11 cellular contexts compared by ENCODE assay signal in the genomic region with DNA sequence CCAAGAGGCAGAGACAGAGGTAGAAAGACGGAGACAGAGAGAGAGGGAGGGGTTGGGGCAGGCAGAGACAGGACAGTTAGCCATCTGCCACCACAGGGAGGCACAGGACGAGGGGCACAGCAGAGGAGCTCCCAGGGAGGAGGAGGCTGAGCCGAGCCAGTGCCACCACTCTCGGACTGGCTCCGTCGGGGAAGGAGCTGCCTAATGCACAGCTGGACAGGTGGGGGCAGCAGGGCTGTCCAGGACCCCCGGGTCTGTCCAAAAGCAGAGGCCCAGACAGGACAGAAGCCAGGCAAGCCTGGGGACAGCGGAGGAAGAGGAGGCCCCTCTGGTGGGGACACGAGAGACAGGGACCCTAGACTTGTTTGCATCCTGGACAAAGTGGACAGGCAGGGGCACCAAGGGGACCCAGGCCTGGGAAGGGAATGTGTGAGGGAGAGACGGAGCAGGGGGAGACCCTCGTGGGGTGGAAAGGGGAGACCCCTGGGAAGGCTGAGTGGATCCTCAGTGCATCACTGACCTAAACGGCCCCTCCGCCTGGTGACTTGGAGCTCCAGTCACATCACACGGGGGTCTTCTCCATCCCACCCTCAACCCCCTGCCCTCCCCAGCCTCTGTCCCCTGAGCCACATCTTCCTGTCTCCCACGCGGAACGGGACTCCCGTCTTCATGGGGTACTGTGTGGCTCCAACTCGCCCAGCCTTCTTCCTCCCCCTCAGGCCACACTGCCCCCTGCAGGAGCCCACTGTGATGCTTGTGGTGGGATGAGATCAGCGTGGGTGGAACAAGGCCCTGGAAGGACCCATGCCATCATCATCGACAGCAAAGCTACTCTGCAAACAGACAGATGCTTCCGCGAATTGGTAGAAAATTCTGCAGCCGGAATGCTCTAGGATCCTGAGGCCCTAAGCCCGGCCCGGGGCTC. TPM values are rescaled to one million over a fixed set of nuclear protein-coding genes. Genes with fewer than 3 reads are reported as not detected.
DNase-seq lines count a peak whose midpoint lies in the region; ATAC-seq and TF ChIP-seq lines count a peak whose summit lies in the region.
"Had no signal": no experiment of that assay in that cellular context is flagged by ENCODE, and none has a peak within 500 bp of the region (broad histone marks: within the 10 kb centered on the region; RNA-seq: fewer than 3 reads in every experiment).

No MANE protein-coding gene starts in this region.

- H3K4me3 Mint-ChIP-seq in HFFc6 = peak overlapping the region; percentile 86
- no peak overlapping the region for H3K4me3 Mint-ChIP-seq in T-helper 2 cell treated with Interferon-gamma antibody and Interleukin-4, amounts not matched to agents 5 μg/mL and 100 μg/mL, for 36 hours
- no peak overlapping the region for H3K4me3 Mint-ChIP-seq in CD14-positive monocyte

- H3K4me3 ChIP-seq in AG10803 (ENCODE audit: low read length) (peak overlapping the region; percentile 54), coronary artery (peak overlapping the region; percentile 65)

- intact Hi-C loops in CD14-positive monocyte (cut with micrococcal nuclease) = no loop called here

- DNase-seq in AG10803 (ENCODE audit: low read depth) = no peak
- DNase-seq in HFFc6 = no peak
- peak; percentile 58 for DNase-seq in coronary artery (ENCODE audit: low spot score)
- peak; percentile 23 for DNase-seq in myocyte (ENCODE audit: low read depth)
- no peak for DNase-seq in AG08396 (ENCODE audit: low spot score)
- no peak for DNase-seq in T-helper 2 cell treated with Interferon-gamma antibody and Interleukin-4, amounts not matched to agents 5 μg/mL and 100 μg/mL, for 36 hours (ENCODE audit: low spot score)
- no peak for DNase-seq in CD14-positive monocyte (ENCODE audit: low spot score)
- DNase-seq: NCI-H510A had no signal

- H3K27me3 Mint-ChIP-seq in HFFc6 (ENCODE audit: insufficient read depth) (peaks cover 3% of the 10 kb centered on the region), CD14-positive monocyte (ENCODE audit: low read depth in 3 of 3) (peaks cover 9 to 19% (median 17%) of the 10 kb centered on the region in 3 donors)
- peaks cover 14% of the 10 kb centered on the region for H3K27me3 Mint-ChIP-seq in T-helper 2 cell treated with Interferon-gamma antibody and Interleukin-4, amounts not matched to agents 5 μg/mL and 100 μg/mL, for 36 hours (ENCODE audit: low read depth)

- no peaks in the 10 kb centered on the region for H3K36me3 Mint-ChIP-seq in HFFc6 (ENCODE audit: low read depth)
- no peaks in the 10 kb centered on the region for H3K36me3 Mint-ChIP-seq in T-helper 2 cell treated with Interferon-gamma antibody and Interleukin-4, amounts not matched to agents 5 μg/mL and 100 μg/mL, for 36 hours (ENCODE audit: low read depth)
- no peaks in the 10 kb centered on the region for H3K36me3 Mint-ChIP-seq in CD14-positive monocyte

- peak; percentile 35 for TF ChIP-seq CTCF in AG10803 (conservative IDR thresholded peaks at IDR 0.05; ENCODE audit: low read length)
- TF ChIP-seq CTCF in HFFc6 (IDR thresholded peaks at IDR 0.05) = peak; percentile 56; the same call in 1 of the 2 replicates
- TF ChIP-seq CTCF in coronary artery (IDR thresholded peaks at IDR 0.05) = no peak
- no peak for TF ChIP-seq CTCF in CD14-positive monocyte (IDR thresholded peaks at IDR 0.05)

- no peak for ATAC-seq in GM21381 (IDR thresholded peaks at IDR 0.05; ENCODE audit: unreplicated experiment)

- H3K9me3 Mint-ChIP-seq in HFFc6 (no peaks in the 10 kb centered on the region), CD14-positive monocyte (peaks cover 0 to 2% (median 0%) of the 10 kb centered on the region in 7 donors)
- no peaks in the 10 kb centered on the region for H3K9me3 Mint-ChIP-seq in T-helper 2 cell treated with Interferon-gamma antibody and Interleukin-4, amounts not matched to agents 5 μg/mL and 100 μg/mL, for 36 hours

- peak overlapping the region; percentile 41 to 77 for H3K27ac ChIP-seq in coronary artery

- H3K27ac Mint-ChIP-seq in HFFc6 (peak overlapping the region; percentile 70; the same call in 1 of the 2 replicates), CD14-positive monocyte (peak overlapping the region in 1 of 7 donors; percentile 5)
- H3K27ac Mint-ChIP-seq in T-helper 2 cell treated with Interferon-gamma antibody and Interleukin-4, amounts not matched to agents 5 μg/mL and 100 μg/mL, for 36 hours = no peak overlapping the region

- H3K4me1 Mint-ChIP-seq in HFFc6 (ENCODE audit: low read depth) = peaks cover 18% of the 10 kb centered on the region
- no peaks in the 10 kb centered on the region for H3K4me1 Mint-ChIP-seq in T-helper 2 cell treated with Interferon-gamma antibody and Interleukin-4, amounts not matched to agents 5 μg/mL and 100 μg/mL, for 36 hours (ENCODE audit: low read depth)
- H3K4me1 Mint-ChIP-seq in CD14-positive monocyte = no peaks in the 10 kb centered on the region

RNA-seq across cellular contexts. Expression of gene F10, which starts 0.9 kb away (rescaled TPM):
- total RNA-seq in HFFc6 (2021; fragmentation: NEBNext Ultra II Directional; extraction: Animal tissue kit (Norgen Biotek cat#: 25700)) = 10 to 100 TPM; 10.2 to 21.3 (median 10.8) TPM
- 0.42 and 1.3 TPM in 2 replicates for total RNA-seq in myocyte
- polyA plus RNA-seq in myocyte (2012) = 2.2 TPM
- polyA plus RNA-seq in CD14-positive monocyte = not detected

RNA-seq across cellular contexts. Expression of gene F7, which starts 17.9 kb away (rescaled TPM):
- not detected for total RNA-seq in HFFc6 (2021; fragmentation: NEBNext Ultra II Directional; extraction: Animal tissue kit (Norgen Biotek cat#: 25700))
- not detected in 2 replicates for total RNA-seq in myocyte
- not detected for polyA plus RNA-seq in myocyte (2012)
- polyA plus RNA-seq in CD14-positive monocyte = not detected

RNA-seq across cellular contexts. Expression of gene PROZ, which starts 35.0 kb away (rescaled TPM):
- total RNA-seq in HFFc6 (2021; fragmentation: NEBNext Ultra II Directional; extraction: Animal tissue kit (Norgen Biotek cat#: 25700)) = not detected
- not detected in 2 replicates for total RNA-seq in myocyte
- 0.11 TPM for polyA plus RNA-seq in myocyte (2012)
- polyA plus RNA-seq in CD14-positive monocyte = not detected
- total RNA-seq: subcutaneous adipose tissue had no signal
- polyA plus RNA-seq: esophagus had no signal

Comparison
In these comparisons a context has a peak if more than half of its experiments do, and no peak if none do; other contexts are left out.
1. DNase-seq: peak in coronary artery (single experiment) and myocyte (single experiment); none in AG10803 (single experiment), HFFc6 (single experiment), AG08396 (single experiment), T-helper 2 cell treated with Interferon-gamma antibody and Interleukin-4, amounts not matched to agents 5 μg/mL and 100 μg/mL, for 36 hours (single experiment) and CD14-positive monocyte (single experiment).
2. CTCF ChIP-seq: peak in AG10803 (single experiment) and HFFc6 (single experiment); none in coronary artery (single experiment) and CD14-positive monocyte (single experiment).